Comparison of ENCODE assay signal across 8 cellular contexts in the genomic region with DNA sequence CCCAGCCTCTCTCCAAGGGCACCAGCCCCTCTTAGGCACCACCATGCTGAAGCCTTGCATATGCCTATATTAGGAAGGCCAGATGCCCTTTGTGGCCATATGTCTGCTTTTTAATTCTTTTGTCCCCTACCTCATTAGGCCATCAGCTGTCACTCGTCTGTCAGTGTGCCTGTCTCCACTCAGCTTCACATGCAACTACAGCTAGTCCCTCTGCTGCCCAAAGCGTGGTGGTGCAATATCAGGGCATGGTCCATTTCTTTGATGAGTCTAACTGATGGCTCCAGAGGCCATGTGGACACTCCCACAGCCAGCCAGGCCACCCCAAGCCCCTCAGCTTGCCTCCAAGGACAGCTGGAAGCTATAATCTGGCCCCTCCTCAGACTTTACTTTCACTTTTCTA. TPM values are rescaled to one million over a fixed set of nuclear protein-coding genes. Genes with fewer than 3 reads are reported as not detected.
DNase-seq lines count a peak whose midpoint lies in the region; ATAC-seq, FAIRE-seq and TF ChIP-seq lines count a peak whose summit lies in the region.

No MANE protein-coding gene starts in this region.

- 37% methylated on average over 2 of the region's 2 CpGs for WGBS in A549 (ENCODE audit: missing lambda C conversion rate)

- 0 out of 6 replicates have a peak overlapping the region, but pooled peaks of 1 of the 2 experiments have one; percentile 10 for H3K27ac ChIP-seq in A549

- no peak overlapping the region for H3K4me2 ChIP-seq in A549

- no peaks in the 10 kb centered on the region for H3K9me3 ChIP-seq in A549

- H3K4me1 ChIP-seq in A549: peaks cover 49% of the 10 kb centered on the region

- TF ChIP-seq POLR2A in A549 (IDR thresholded peaks at IDR 0.05; ENCODE audit: low read length) (no peak), GM18505 (IDR thresholded peaks at IDR 0.05; ENCODE audit: borderline replicate concordance, extremely low read depth, insufficient read depth, insufficient read length) (no peak)

- ATAC-seq in A549 (peak; percentile 37 to 47; a peak in 4 of 6 replicates), GM19023 (IDR thresholded peaks at IDR 0.05; ENCODE audit: unreplicated experiment) (no peak), GM18505 (IDR thresholded peaks at IDR 0.05; ENCODE audit: unreplicated experiment) (no peak), HG03108 (IDR thresholded peaks at IDR 0.05; ENCODE audit: unreplicated experiment) (no peak)

- H3K9me3 Mint-ChIP-seq in chondrocyte (ENCODE audit: low read depth) (no peaks in the 10 kb centered on the region), osteocyte (ENCODE audit: unreplicated experiment) (no peaks in the 10 kb centered on the region)

- TF ChIP-seq EP300 in A549 (IDR thresholded peaks at IDR 0.05): no peak

- CTCF ChIA-PET in A549 (lab: Yijun Ruan, JAX): interaction anchor here (0.6 to 14.7 kb wide), 8 partner anchors 71 to 181 kb away, joined by 3 to 482 read pairs (median 4); no protein-coding TSS in a partner anchor

- no peak overlapping the region for H3K4me3 ChIP-seq in A549

- FAIRE-seq in A549 (lab: Jason Lieb, UNC): no peak

- POLR2A ChIA-PET in A549 (lab: Yijun Ruan, JAX): interaction anchor here (1.0 to 3.1 kb wide), 2 partner anchors 150 to 247 kb away, joined by 6 to 7 read pairs; a partner anchor contains a TSS

- H3K27me3 Mint-ChIP-seq in chondrocyte (ENCODE audit: low read depth) (no peaks in the 10 kb centered on the region), osteocyte (ENCODE audit: unreplicated experiment) (no peaks in the 10 kb centered on the region)

- peak in 1 of 2 experiments; percentile 29; a peak in 3 of 5 replicates for TF ChIP-seq RAD21 in A549 (conservative IDR thresholded peaks at IDR 0.05 in 1 of 2, IDR thresholded peaks at IDR 0.05 in 1 of 2)

- peak overlapping the region; percentile 10 for H3K27ac Mint-ChIP-seq in chondrocyte (ENCODE audit: unreplicated experiment)
- H3K27ac Mint-ChIP-seq in osteocyte (ENCODE audit: unreplicated experiment): no peak overlapping the region

- H3K4me1 Mint-ChIP-seq in chondrocyte (ENCODE audit: low read depth) (peaks cover 45% of the 10 kb centered on the region), osteocyte (ENCODE audit: unreplicated experiment) (peaks cover 36% of the 10 kb centered on the region)

- H3K36me3 Mint-ChIP-seq in chondrocyte (ENCODE audit: low read depth) (no peaks in the 10 kb centered on the region), osteocyte (ENCODE audit: unreplicated experiment) (no peaks in the 10 kb centered on the region)

- DNase-seq in A549 (ENCODE audit: low read depth in 1 of 2, low spot score in 1 of 2) (peak; percentile 67 to 74), GDM1 (lab: John Stamatoyannopoulos, UW) (peak; percentile 27), NCI-H82 (lab: John Stamatoyannopoulos, UW) (peak; percentile 92), chondrocyte (ENCODE audit: low spot score) (no peak), osteocyte (ENCODE audit: extremely low spot score, unreplicated experiment) (no peak)

- peak; percentile 34; the same call in 2 of the 3 replicates for TF ChIP-seq CTCF in A549 (IDR thresholded peaks at IDR 0.05)
- TF ChIP-seq CTCF in chondrocyte (IDR thresholded peaks at IDR 0.05): peak; percentile 67
- peak; percentile 43 for TF ChIP-seq CTCF in osteocyte (IDR thresholded peaks at IDR 0.05)

- H3K4me3 Mint-ChIP-seq in chondrocyte (ENCODE audit: unreplicated experiment) (no peak overlapping the region), osteocyte (ENCODE audit: unreplicated experiment) (no peak overlapping the region)

TF ChIP-seq in A549, 52 proteins besides CTCF, POLR2A, EP300 and RAD21:
- TF ChIP-seq EHMT2 (IDR thresholded peaks at IDR 0.05; ENCODE audit: low read depth): no peak
- TF ChIP-seq SMC3 (IDR thresholded peaks at IDR 0.05): peak; percentile 46; the same call in 1 of the 3 replicates
- TF ChIP-seq, protein P1, sequence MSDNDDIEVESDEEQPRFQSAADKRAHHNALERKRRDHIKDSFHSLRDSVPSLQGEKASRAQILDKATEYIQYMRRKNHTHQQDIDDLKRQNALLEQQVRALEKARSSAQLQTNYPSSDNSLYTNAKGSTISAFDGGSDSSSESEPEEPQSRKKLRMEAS (IDR thresholded peaks at IDR 0.05): 0 out of 2 replicates have a peak, but pooled peaks have one; percentile 21

RNA-seq across cellular contexts. Expression of a gene that starts 36.3 kb away (rescaled TPM):
- polyA plus RNA-seq in A549 (2011; rRNA removed): 12.3 and 26.3 TPM in 2 replicates
- polyA plus RNA-seq in A549 (2012; cell fraction: cytosol; rRNA removed): 8.3 and 9.9 TPM in 2 replicates
- polyA plus RNA-seq in A549 (2012; cell fraction: nucleus; rRNA removed): 37.5 and 46.4 TPM in 2 replicates
- polyA plus RNA-seq in A549 (2017; fragmentation: RNase III; extraction: RNeasy Plus Mini Kit Qiagen cat#74134 plus additional on column Dnase treatment): 22.4 to 29.7 TPM (median 28.4 TPM) in 3 replicates
- polyA minus RNA-seq in A549 (2011; rRNA and poly(A)+ RNA removed): 47.9 and 52.2 TPM in 2 replicates
- 24.4 to 30.0 TPM (median 26.1 TPM) in 3 replicates for total RNA-seq in chondrocyte
- total RNA-seq in osteocyte: 27.8 and 28.8 TPM in 2 replicates

Comparison
In these comparisons a context has a peak if more than half of its experiments do, and no peak if none do; other contexts are left out.
1. ATAC-seq: peak in A549 (2 of 2); none in GM19023 (single experiment), GM18505 (single experiment) and HG03108 (single experiment).
2. DNase-seq: peak in A549 (2 of 2), GDM1 (single experiment) and NCI-H82 (single experiment); none in chondrocyte (single experiment) and osteocyte (single experiment).
3. Peak in every context shown above with its lines, with median percentiles within 50 percentile points of each other: CTCF ChIP-seq.